Comparison of ENCODE assay signal across 9 cellular contexts in genomic region chr1:44842415-44842762, GRCh38. TPM values are rescaled to one million over a fixed set of nuclear protein-coding genes. Genes with fewer than 3 reads are reported as not detected.
DNase-seq lines count a peak whose midpoint lies in the region; ATAC-seq and TF ChIP-seq lines count a peak whose summit lies in the region.
"Had no signal": no experiment of that assay in that cellular context is flagged by ENCODE, and none has a peak within 500 bp of the region (broad histone marks: within the 10 kb centered on the region; RNA-seq: fewer than 3 reads in every experiment).

No MANE protein-coding gene starts in this region.

- no peak for ATAC-seq in CD8-positive, alpha-beta T cell
- ATAC-seq in HG03571 (IDR thresholded peaks at IDR 0.05; ENCODE audit: unreplicated experiment) = no peak
- no peak for ATAC-seq in CD4-positive, alpha-beta T cell (ENCODE audit: poor library complexity)

- no peak overlapping the region for H4K91ac ChIP-seq in trophoblast cell (ENCODE audit: low read depth, low read length)

- no peak overlapping the region for H2BK12ac ChIP-seq in trophoblast cell (ENCODE audit: low read length)

- H3K9me3 Mint-ChIP-seq in CD8-positive, alpha-beta T cell = no peaks in the 10 kb centered on the region
- H3K9me3 Mint-ChIP-seq in CD4-positive, alpha-beta T cell = no peaks in the 10 kb centered on the region

- no CpG with 5 or more reads among the region's 16 CpGs for WGBS in trophoblast cell (ENCODE audit: extremely low coverage, insufficient coverage, insufficient read length)

- H3K27ac Mint-ChIP-seq in CD8-positive, alpha-beta T cell = no peak overlapping the region
- H3K27ac Mint-ChIP-seq in CD4-positive, alpha-beta T cell = no peak overlapping the region

- peak overlapping the region; percentile 89 for H3K4me2 ChIP-seq in trophoblast cell (ENCODE audit: low read length)

- H3K4me1 ChIP-seq in CD8-positive, alpha-beta T cell (ENCODE audit: insufficient read depth, low read length) = peaks cover 4% of the 10 kb centered on the region
- peaks cover 0 to 5% of the 10 kb centered on the region in 2 experiments for H3K4me1 ChIP-seq in trophoblast cell (ENCODE audit: control insufficient read depth in 1 of 2, insufficient read depth in 2 of 2, low read length in 2 of 2)

- no peak overlapping the region for H2AFZ ChIP-seq in trophoblast cell (ENCODE audit: insufficient read depth, low read length, poor library complexity)

- no peaks in the 10 kb centered on the region for H3K9me3 ChIP-seq in CD8-positive, alpha-beta T cell (ENCODE audit: low read length)
- H3K9me3 ChIP-seq in trophoblast cell (ENCODE audit: insufficient read depth, low read depth, low read length) = no peaks in the 10 kb centered on the region
- H3K9me3 ChIP-seq in CD4-positive, alpha-beta T cell (ENCODE audit: control insufficient read depth, low read length) = no peaks in the 10 kb centered on the region

- no peak overlapping the region for H3K9ac ChIP-seq in trophoblast cell (ENCODE audit: low read length)

- no peak overlapping the region for H4K12ac ChIP-seq in trophoblast cell (ENCODE audit: low read depth, low read length)

- peak overlapping the region; percentile 73 for H3K4me3 Mint-ChIP-seq in CD8-positive, alpha-beta T cell
- H3K4me3 Mint-ChIP-seq in CD4-positive, alpha-beta T cell = no peak overlapping the region

- no peaks in the 10 kb centered on the region for H3K27me3 ChIP-seq in CD8-positive, alpha-beta T cell (ENCODE audit: insufficient read depth, low read length)
- no peaks in the 10 kb centered on the region for H3K27me3 ChIP-seq in trophoblast cell (ENCODE audit: insufficient read depth, low read length)
- H3K27me3 ChIP-seq in CD4-positive, alpha-beta T cell (ENCODE audit: control insufficient read depth, insufficient read depth, low read length) = peaks cover 16% of the 10 kb centered on the region

- no peak overlapping the region for H2BK5ac ChIP-seq in trophoblast cell (ENCODE audit: low read depth, low read length, poor library complexity)

- H3K36me3 ChIP-seq in CD8-positive, alpha-beta T cell (ENCODE audit: insufficient read depth, low read length) = no peaks in the 10 kb centered on the region
- H3K36me3 ChIP-seq in trophoblast cell (ENCODE audit: control insufficient read depth in 1 of 2, insufficient read depth in 2 of 2, low read length in 2 of 2) = no peaks in the 10 kb centered on the region

- no peaks in the 10 kb centered on the region for H3K79me2 ChIP-seq in trophoblast cell (ENCODE audit: control insufficient read depth, insufficient read depth, low read length, poor library complexity)

- no peak for TF ChIP-seq CTCF in CD8-positive, alpha-beta T cell (IDR thresholded peaks at IDR 0.05)
- TF ChIP-seq CTCF in VCaP (conservative IDR thresholded peaks at IDR 0.05) (no peak), foreskin fibroblast (IDR thresholded peaks at IDR 0.05; ENCODE audit: low read depth, low read length) (no peak)
- no peak for TF ChIP-seq CTCF in CD4-positive, alpha-beta T cell (IDR thresholded peaks at IDR 0.05)

- no peak overlapping the region for H3K23ac ChIP-seq in trophoblast cell (ENCODE audit: low read length)

- H4K8ac ChIP-seq in trophoblast cell (ENCODE audit: low read depth, low read length) = no peak overlapping the region

- POLR2A ChIA-PET in CD8-positive, alpha-beta T cell (lab: Charles Lee) = interaction anchor here (1.0 kb wide), 1 partner anchor 23 kb away, joined by 4 read pairs; no protein-coding TSS in a partner anchor
- POLR2A ChIA-PET in CD4-positive, alpha-beta T cell (lab: Charles Lee) = interaction anchor here (1.0 kb wide), 2 partner anchors 22 to 42 kb away, joined by 4 to 5 read pairs; partner anchors contain the start of gene PLK3

- no peak overlapping the region for H3K4ac ChIP-seq in trophoblast cell (ENCODE audit: low read depth, low read length)

- no peak overlapping the region for H2AK5ac ChIP-seq in trophoblast cell (ENCODE audit: low read length)

- DNase-seq in CD8-positive, alpha-beta T cell = no peak
- DNase-seq in foreskin fibroblast (no peak), trophoblast cell (no peak), T1000 (lab: John Stamatoyannopoulos, UW) (no peak), COLO829 (ENCODE audit: low spot score) (no peak)
- no peak for DNase-seq in CD4-positive, alpha-beta T cell

- no peaks in the 10 kb centered on the region for H3K79me1 ChIP-seq in trophoblast cell (ENCODE audit: low read length)

- CTCF ChIA-PET in CD8-positive, alpha-beta T cell (lab: Charles Lee) = interaction anchor here (1.0 to 2.1 kb wide), 2 partner anchors 42 to 113 kb away, joined by 6 to 11 read pairs; partner anchors contain the start of gene PLK3
- CTCF ChIA-PET in CD4-positive, alpha-beta T cell (lab: Charles Lee) = no interaction called here

- intact Hi-C loops in CD8-positive, alpha-beta T cell (cut with DNase I, micrococcal nuclease) = no loop called here
- intact Hi-C loops in CD4-positive, alpha-beta T cell (cut with DNase I, micrococcal nuclease) = no loop called here

- peaks cover 4% of the 10 kb centered on the region for H3K4me1 Mint-ChIP-seq in CD8-positive, alpha-beta T cell (ENCODE audit: low read depth)
- peaks cover 6% of the 10 kb centered on the region for H3K4me1 Mint-ChIP-seq in CD4-positive, alpha-beta T cell (ENCODE audit: low read depth)

- no peak overlapping the region for H2BK120ac ChIP-seq in trophoblast cell (ENCODE audit: insufficient read depth, low read length, poor library complexity)

- H3K14ac ChIP-seq in trophoblast cell (ENCODE audit: low read length) = no peak overlapping the region

- H3K36me3 Mint-ChIP-seq in CD8-positive, alpha-beta T cell = no peaks in the 10 kb centered on the region
- H3K36me3 Mint-ChIP-seq in CD4-positive, alpha-beta T cell (ENCODE audit: low read depth) = no peaks in the 10 kb centered on the region

- H3K27me3 Mint-ChIP-seq in CD8-positive, alpha-beta T cell (ENCODE audit: low read depth) = peaks cover 7% of the 10 kb centered on the region
- H3K27me3 Mint-ChIP-seq in CD4-positive, alpha-beta T cell = peaks cover 36% of the 10 kb centered on the region

- no peak overlapping the region for H3K27ac ChIP-seq in CD8-positive, alpha-beta T cell (ENCODE audit: low read depth, low read length)
- H3K27ac ChIP-seq in VCaP = peak overlapping the region; percentile 47; the same call in 1 of the 2 replicates
- no peak overlapping the region for H3K27ac ChIP-seq in trophoblast cell (ENCODE audit: low read depth, low read length)
- H3K27ac ChIP-seq in CD4-positive, alpha-beta T cell (ENCODE audit: low read depth, low read length) = no peak overlapping the region
- H3K27ac ChIP-seq: epithelial cell of prostate had no signal

- peak overlapping the region; percentile 43 for H3K4me3 ChIP-seq in CD8-positive, alpha-beta T cell (ENCODE audit: low read depth, low read length)
- H3K4me3 ChIP-seq in foreskin fibroblast (ENCODE audit: low read depth in 1 of 2, low read length in 2 of 2) = peak overlapping the region; percentile 58 to 62
- H3K4me3 ChIP-seq in trophoblast cell (ENCODE audit: low read depth, low read length) = no peak overlapping the region

- H3K18ac ChIP-seq in trophoblast cell (ENCODE audit: low read length) = no peak overlapping the region

RNA-seq across cellular contexts. Expression of gene PTCH2, which starts 0.7 kb away (rescaled TPM):
- 1 to 10 TPM; 1.3 to 1.7 TPM for total RNA-seq in CD8-positive, alpha-beta T cell
- polyA plus RNA-seq in trophoblast cell (2013) = 0.10 and 0.15 TPM in 2 replicates
- 1 to 10 TPM; 1.2 TPM for total RNA-seq in CD4-positive, alpha-beta T cell

RNA-seq across cellular contexts. Expression of gene BTBD19, which starts 34.1 kb away (rescaled TPM):
- total RNA-seq in CD8-positive, alpha-beta T cell = 10 to 100 TPM; 24.9 to 27.5 TPM
- polyA plus RNA-seq in trophoblast cell (2013) = 5.8 and 5.9 TPM in 2 replicates
- 10 to 100 TPM; 35.9 to 36.5 TPM for total RNA-seq in CD4-positive, alpha-beta T cell

RNA-seq across cellular contexts. Expression of gene DYNLT4, which starts 35.2 kb away (rescaled TPM):
- 1 to 10 TPM; 2.2 to 2.5 TPM for total RNA-seq in CD8-positive, alpha-beta T cell
- 0.07 TPM in 1 of 2 replicates, not detected in the other for polyA plus RNA-seq in trophoblast cell (2013)
- total RNA-seq in CD4-positive, alpha-beta T cell = 1 to 10 TPM; 1.8 to 2.1 TPM

RNA-seq across cellular contexts. Expression of gene PLK3, which starts 42.2 kb away (rescaled TPM):
- 100 to 1,000 TPM; 568 to 599 TPM for total RNA-seq in CD8-positive, alpha-beta T cell
- polyA plus RNA-seq in trophoblast cell (2013) = 16.6 TPM in 2 replicates
- 100 to 1,000 TPM; 794 TPM for total RNA-seq in CD4-positive, alpha-beta T cell

RNA-seq across cellular contexts. Expression of gene BEST4, which starts 54.4 kb away (rescaled TPM):
- 1 to 10 TPM; 1.4 to 1.5 TPM for total RNA-seq in CD8-positive, alpha-beta T cell
- polyA plus RNA-seq in trophoblast cell (2013) = 0.14 TPM in 2 replicates
- 1 to 10 TPM; 1.0 TPM for total RNA-seq in CD4-positive, alpha-beta T cell
